Comparison of ENCODE assay signal across 21 cellular contexts in genomic region chr3:14634763-14635400, GRCh38. TPM values are rescaled to one million over a fixed set of nuclear protein-coding genes. Genes with fewer than 3 reads are reported as not detected.
DNase-seq lines count a peak whose midpoint lies in the region; ATAC-seq, FAIRE-seq and TF ChIP-seq lines count a peak whose summit lies in the region.
"Had no signal": no experiment of that assay in that cellular context is flagged by ENCODE, and none has a peak within 500 bp of the region (broad histone marks: within the 10 kb centered on the region; RNA-seq: fewer than 3 reads in every experiment).

No MANE protein-coding gene starts in this region.

- peak in 2 of 3 experiments; percentile 32 to 77 for DNase-seq in NCI-H1417 (lab: John Stamatoyannopoulos, UW)
- no peak for DNase-seq in NCI-H1417 treated with DMSO at 0.1 percent for 48 hours (lab: John Stamatoyannopoulos, UW)
- DNase-seq in NCI-H774 (lab: John Stamatoyannopoulos, UW): peak; percentile 78
- peak; percentile 75 for DNase-seq in small intestine
- DNase-seq in nucleus accumbens (lab: John Stamatoyannopoulos, UW): no peak
- DNase-seq in ascending aorta (ENCODE audit: low spot score in 2 of 2): no peak
- DNase-seq in SW 1271 (lab: John Stamatoyannopoulos, UW): no peak
- DNase-seq: activated CD4-positive, alpha-beta T cell treated with anti-CD3 and anti-CD28 coated beads for 36 hours; Caco-2; hypothalamus; kidney; Right ventricle myocardium superior; sigmoid colon; T-helper 1 cell; uterus had no signal

- intact Hi-C loops in ascending aorta (cut with DNase I): no loop called here

- H3K36me3 ChIP-seq in small intestine (ENCODE audit: control insufficient read depth in 2 of 2, insufficient read depth in 2 of 2, low read length in 2 of 2) (no peaks in the 10 kb centered on the region), ascending aorta (no peaks in the 10 kb centered on the region)
- H3K36me3 ChIP-seq: sigmoid colon, suprapubic skin, uterus had no signal

- WGBS in small intestine, 3 donors: 31 to 57% (median 45%) methylated on average over 4 of the region's 4 CpGs

- H3K4me1 ChIP-seq in small intestine (ENCODE audit: control insufficient read depth in 2 of 2, insufficient read depth in 1 of 2, low read depth in 1 of 2, low read length in 1 of 2): no peaks in the 10 kb centered on the region
- no peaks in the 10 kb centered on the region for H3K4me1 ChIP-seq in ascending aorta
- H3K4me1 ChIP-seq: Caco-2, sigmoid colon, suprapubic skin, uterus had no signal

- no peak overlapping the region for H3K4me3 ChIP-seq in small intestine (ENCODE audit: low read depth in 1 of 2, low read length in 2 of 2)
- no peak overlapping the region for H3K4me3 ChIP-seq in ascending aorta
- H3K4me3 ChIP-seq: A549, sigmoid colon, suprapubic skin, uterus had no signal

- peak; percentile 78 for ATAC-seq in esophagus mucosa

- no peak overlapping the region for H3K27ac ChIP-seq in small intestine (ENCODE audit: low read depth in 1 of 2, low read length in 1 of 2)
- no peak overlapping the region for H3K27ac ChIP-seq in ascending aorta
- H3K27ac ChIP-seq: A549, sigmoid colon, suprapubic skin, uterus had no signal

- H3K9me3 ChIP-seq in small intestine (ENCODE audit: control insufficient read depth, low read depth) (no peaks in the 10 kb centered on the region), ascending aorta (no peaks in the 10 kb centered on the region)
- H3K9me3 ChIP-seq: A549, Caco-2, sigmoid colon, suprapubic skin, uterus had no signal

- no peak for FAIRE-seq in small intestine (lab: Jason Lieb, UNC)
- FAIRE-seq: A549, G401.6, kidney had no signal

- TF ChIP-seq CTCF in ascending aorta (IDR thresholded peaks at IDR 0.05): no peak

- H3K27me3 ChIP-seq in small intestine (ENCODE audit: control insufficient read depth in 2 of 2, insufficient read depth in 2 of 2, low read length in 2 of 2): peaks cover 0 to 8% of the 10 kb centered on the region in 2 donors
- H3K27me3 ChIP-seq in ascending aorta: no peaks in the 10 kb centered on the region
- H3K27me3 ChIP-seq: uterus had no signal

RNA-seq across cellular contexts. Expression of gene CCDC174, which starts 16.7 kb away (rescaled TPM):
- total RNA-seq in esophagus mucosa: 9.9 TPM
- polyA plus RNA-seq in small intestine: 10 to 100 TPM; 15.3 to 19.0 (median 18.6) TPM
- 5.5 TPM for total RNA-seq in ascending aorta

RNA-seq across cellular contexts. Expression of gene C3orf20, which starts 40.1 kb away (rescaled TPM):
- total RNA-seq in esophagus mucosa: 0.24 TPM
- under 1 TPM in 1 of 3 donors, not detected in 2; 0.07 TPM for polyA plus RNA-seq in small intestine
- not detected for total RNA-seq in ascending aorta
- total RNA-seq: activated CD4-positive, alpha-beta T cell treated with anti-CD3 and anti-CD28 coated beads for 36 hours; NCI-H460; Right ventricle myocardium superior had no signal
- polyA plus RNA-seq: BJ had no signal

Comparison
In these comparisons a context has a peak if more than half of its experiments do, and no peak if none do; other contexts are left out.
1. DNase-seq: peak in NCI-H1417 (2 of 3), NCI-H774 (single experiment) and small intestine (single experiment); none in NCI-H1417 treated with DMSO at 0.1 percent for 48 hours (single experiment), nucleus accumbens (0 of 56), ascending aorta (0 of 2) and SW 1271 (0 of 2).